ENCODE assay signal across 8 cellular contexts in genomic region chr16:87384162-87384999, GRCh38. TPM values are rescaled to one million over a fixed set of nuclear protein-coding genes. Genes with fewer than 3 reads are reported as not detected.
DNase-seq lines count a peak whose midpoint lies in the region; ATAC-seq, FAIRE-seq and TF ChIP-seq lines count a peak whose summit lies in the region.

No MANE protein-coding gene starts in this region.

- TF ChIP-seq EP300 in upper lobe of left lung (IDR thresholded peaks at IDR 0.05): no peak

- H3K27ac Mint-ChIP-seq in mesothelial cell of epicardium: peak overlapping the region; percentile 98

- WGBS in upper lobe of left lung, 2 donors: 15 to 23% methylated on average over 39 to 61 of the region's 69 CpGs

- H3K4me1 ChIP-seq in OCI-LY3 (ENCODE audit: low read length) (peaks cover 39% of the 10 kb centered on the region), duodenal mucosa (ENCODE audit: control insufficient read depth in 1 of 2, insufficient read depth in 2 of 2, low read length in 2 of 2) (peaks cover 44 to 48% of the 10 kb centered on the region in 2 donors), upper lobe of left lung (peaks cover 41 to 61% (median 49%) of the 10 kb centered on the region in 4 donors)

- peak overlapping the region; percentile 82 for H3K4me2 ChIP-seq in OCI-LY3 (ENCODE audit: low read length)

- no peak for TF ChIP-seq POLR2A in GM12892 (IDR thresholded peaks at IDR 0.05; ENCODE audit: low read depth, low read length)
- TF ChIP-seq POLR2A in upper lobe of left lung (IDR thresholded peaks at IDR 0.05): no peak

- DNase-seq in GM12892 (ENCODE audit: insufficient read length) (peak; percentile 46), mesothelial cell of epicardium (ENCODE audit: low spot score in 2 of 2, unreplicated experiment in 2 of 2) (peak in 1 of 2 experiments; percentile 40), upper lobe of left lung (peak; percentile 38 to 93), COLO829 (ENCODE audit: low spot score) (no peak)

- H3K27ac ChIP-seq in 22Rv1 (peak overlapping the region; percentile 76), OCI-LY3 (ENCODE audit: low read length) (peak overlapping the region; percentile 56), duodenal mucosa (ENCODE audit: low read depth, low read length) (peak overlapping the region; percentile 88), upper lobe of left lung (peak overlapping the region; percentile 87 to 94 (median 92))

- H3K36me3 ChIP-seq in OCI-LY3 (replicated peaks; ENCODE audit: low read depth, low read length) (no peaks in the 10 kb centered on the region), duodenal mucosa (ENCODE audit: control insufficient read depth in 1 of 2, insufficient read depth in 2 of 2, low read length in 2 of 2) (no peaks in the 10 kb centered on the region), upper lobe of left lung (no peaks in the 10 kb centered on the region)

- H2AFZ ChIP-seq in OCI-LY3 (ENCODE audit: low read depth, low read length): peak overlapping the region; percentile 37

- FAIRE-seq in GM12892 (lab: Jason Lieb, UNC): no peak

- ATAC-seq in HG02970 (IDR thresholded peaks at IDR 0.05; ENCODE audit: low FRiP score, unreplicated experiment) (peak; percentile 2), upper lobe of left lung (ENCODE audit: low FRiP score in 2 of 2) (peak; percentile 4 to 64)

- H3K4me3 Mint-ChIP-seq in mesothelial cell of epicardium: peak overlapping the region; percentile 83

- TF ChIP-seq CTCF in 22Rv1 (IDR thresholded peaks at IDR 0.05) (no peak), OCI-LY3 (IDR thresholded peaks at IDR 0.05; ENCODE audit: low read depth, low read length) (no peak), mesothelial cell of epicardium (IDR thresholded peaks at IDR 0.05; ENCODE audit: unreplicated experiment) (no peak), upper lobe of left lung (IDR thresholded peaks at IDR 0.05) (no peak)

- H3K4me3 ChIP-seq in OCI-LY3 (ENCODE audit: low read length) (peak overlapping the region; percentile 80), duodenal mucosa (ENCODE audit: low read depth in 1 of 2, low read length in 2 of 2) (peak overlapping the region; percentile 71 to 86), upper lobe of left lung (peak overlapping the region; percentile 67 to 90 (median 84))

- peaks cover 2% of the 10 kb centered on the region for H3K27me3 Mint-ChIP-seq in mesothelial cell of epicardium (ENCODE audit: low read depth)

- peaks cover 40% of the 10 kb centered on the region for H3K4me1 Mint-ChIP-seq in mesothelial cell of epicardium

- no peaks in the 10 kb centered on the region for H3K36me3 Mint-ChIP-seq in mesothelial cell of epicardium

- H3K27me3 ChIP-seq in OCI-LY3 (ENCODE audit: low read depth, low read length) (no peaks in the 10 kb centered on the region), duodenal mucosa (ENCODE audit: control insufficient read depth in 1 of 2, insufficient read depth in 2 of 2, low read length in 2 of 2) (no peaks in the 10 kb centered on the region), upper lobe of left lung (no peaks in the 10 kb centered on the region)

- H4K20me1 ChIP-seq in OCI-LY3 (ENCODE audit: insufficient read depth, low read length): peaks cover 13% of the 10 kb centered on the region

- H3K9me3 ChIP-seq in OCI-LY3 (ENCODE audit: insufficient read depth, low read length): no peaks in the 10 kb centered on the region
- no peaks in the 10 kb centered on the region for H3K9me3 ChIP-seq in duodenal mucosa (ENCODE audit: control insufficient read depth in 1 of 2, low read length in 2 of 2)
- no peaks in the 10 kb centered on the region for H3K9me3 ChIP-seq in upper lobe of left lung

- H3K79me2 ChIP-seq in OCI-LY3 (ENCODE audit: low read length): peaks cover 37% of the 10 kb centered on the region

- peak overlapping the region; percentile 65 for H3K9ac ChIP-seq in OCI-LY3 (ENCODE audit: low read length)
- peak overlapping the region; percentile 71 to 75 for H3K9ac ChIP-seq in duodenal mucosa (ENCODE audit: low read depth in 1 of 2, low read length in 2 of 2)

- H3K9me3 Mint-ChIP-seq in mesothelial cell of epicardium: no peaks in the 10 kb centered on the region

RNA-seq across cellular contexts. Expression of gene FBXO31, which starts 0.8 kb away (rescaled TPM):
- polyA plus RNA-seq in GM12892 (2012; ENCODE audit: missing spikeins): 10.6 TPM
- 37.0 to 38.1 TPM (median 37.3 TPM) in 3 replicates for total RNA-seq in mesothelial cell of epicardium
- total RNA-seq in upper lobe of left lung: 100 to 1,000 TPM in 1 of 6 donors, 10 to 100 TPM in 5; 15.9 to 103 (median 31.4) TPM

RNA-seq across cellular contexts. Expression of gene MAP1LC3B, which starts 7.8 kb away (rescaled TPM):
- 34.6 TPM for polyA plus RNA-seq in GM12892 (2012; ENCODE audit: missing spikeins)
- total RNA-seq in mesothelial cell of epicardium: 39.6 to 41.6 TPM (median 41.2 TPM) in 3 replicates
- total RNA-seq in upper lobe of left lung: 10 to 100 TPM; 32.5 to 64.2 (median 54.2) TPM
